11 cellular contexts compared by ENCODE assay signal in the genomic region with DNA sequence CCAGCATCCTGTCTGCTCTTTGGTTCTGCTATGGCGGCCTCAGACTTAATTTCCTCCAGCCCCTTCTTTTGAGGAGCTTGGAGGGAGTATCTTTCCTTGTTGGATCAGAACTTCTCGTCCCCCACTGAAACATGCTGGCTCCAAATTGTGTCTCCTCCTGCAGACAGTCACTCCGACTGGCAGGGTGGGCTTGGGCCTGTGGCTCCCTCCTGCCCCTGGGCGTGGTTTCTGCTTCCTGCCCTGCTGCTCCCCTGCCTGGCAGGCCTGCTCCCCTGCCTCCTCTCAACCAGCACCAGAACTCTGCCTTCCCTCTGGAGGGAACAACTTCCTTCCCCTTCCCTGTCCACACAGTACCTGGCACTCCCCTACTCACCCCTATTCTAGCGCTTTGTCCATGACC. TPM values are rescaled to one million over a fixed set of nuclear protein-coding genes. Genes with fewer than 3 reads are reported as not detected.
DNase-seq lines count a peak whose midpoint lies in the region; ATAC-seq and TF ChIP-seq lines count a peak whose summit lies in the region.
"Not testable (repeated sequence)": the region's sequence is repeated elsewhere in the genome, so short reads cannot be mapped to it uniquely, and the experiment has no call there.
"Had no signal": no experiment of that assay in that cellular context is flagged by ENCODE, and none has a peak within 500 bp of the region (broad histone marks: within the 10 kb centered on the region; RNA-seq: fewer than 3 reads in every experiment).

No MANE protein-coding gene starts in this region.

- H4K20me1 ChIP-seq in GM23338 (replicated peaks; ENCODE audit: insufficient read depth): not testable (repeated sequence)

- H3K79me1 ChIP-seq in trophoblast cell (ENCODE audit: low read length): not testable (repeated sequence)

- H4K12ac ChIP-seq in trophoblast cell (ENCODE audit: low read depth, low read length): not testable (repeated sequence)

- TF ChIP-seq POLR2A in spleen (IDR thresholded peaks at IDR 0.05): not testable (repeated sequence)

- H4K8ac ChIP-seq in trophoblast cell (ENCODE audit: low read depth, low read length): peak overlapping the region; percentile 65

- H2AK5ac ChIP-seq in trophoblast cell (ENCODE audit: low read length): not testable (repeated sequence)

- not testable (repeated sequence) for H3K18ac ChIP-seq in trophoblast cell (ENCODE audit: low read length)

- peak; percentile 18 for DNase-seq in BE2C
- not testable (repeated sequence) for DNase-seq in GM23338 (ENCODE audit: low spot score); WTC11 (ENCODE audit: low spot score); trophoblast cell
- peak in 2 of 3 donors; percentile 21 to 43 for DNase-seq in right cardiac atrium
- peak; percentile 65 for DNase-seq in spleen

- not testable (repeated sequence) for H3K4me1 ChIP-seq in BE2C; GM23338 (ENCODE audit: insufficient read depth); right cardiac atrium (ENCODE audit: control insufficient read depth, insufficient read depth, low read length); trophoblast cell (ENCODE audit: control insufficient read depth in 1 of 2, insufficient read depth in 2 of 2, low read length in 2 of 2); spleen

- not testable (repeated sequence) for H3K4ac ChIP-seq in trophoblast cell (ENCODE audit: low read depth, low read length)

- H3K27ac ChIP-seq in GM23338 (ENCODE audit: low read depth); right cardiac atrium (ENCODE audit: low read length); spleen: not testable (repeated sequence)
- peak overlapping the region; percentile 44 for H3K27ac ChIP-seq in trophoblast cell (ENCODE audit: low read depth, low read length)

- ATAC-seq in GM23338 (peak; percentile 8; the same call in 2 of the 3 replicates), WTC11 (peak; percentile 33)
- not testable (repeated sequence) for ATAC-seq in right cardiac atrium

- not testable (repeated sequence) for H3K4me3 ChIP-seq in BE2C (ENCODE audit: low read depth, low read length); GM23338; right cardiac atrium (ENCODE audit: low read length); trophoblast cell (ENCODE audit: low read depth, low read length); spleen

- not testable (repeated sequence) for H3K4me3 Mint-ChIP-seq in GM23338, WTC11

- not testable (repeated sequence) for H3K36me3 Mint-ChIP-seq in GM23338 (ENCODE audit: low read depth); WTC11

- not testable (repeated sequence) for H3K14ac ChIP-seq in trophoblast cell (ENCODE audit: low read length)

- not testable (repeated sequence) for H2BK5ac ChIP-seq in trophoblast cell (ENCODE audit: low read depth, low read length, poor library complexity)

- CTCF ChIA-PET in WTC11 (lab: Charles Lee): not testable (repeated sequence)

- not testable (repeated sequence) for H3K27ac Mint-ChIP-seq in GM23338, WTC11

- TF ChIP-seq CTCF in BE2C (IDR thresholded peaks at IDR 0.05; ENCODE audit: low read depth, low read length); GM23338 (conservative IDR thresholded peaks at IDR 0.05; ENCODE audit: low read depth in 2 of 2); WTC11 (IDR thresholded peaks at IDR 0.05); spleen (IDR thresholded peaks at IDR 0.05 in 8 of 11, conservative IDR thresholded peaks at IDR 0.05 in 3 of 11): not testable (repeated sequence)

- H2BK120ac ChIP-seq in trophoblast cell (ENCODE audit: insufficient read depth, low read length, poor library complexity): not testable (repeated sequence)

- not testable (repeated sequence) for H3K4me2 ChIP-seq in GM23338; trophoblast cell (ENCODE audit: low read length)

- not testable (repeated sequence) for H4K91ac ChIP-seq in trophoblast cell (ENCODE audit: low read depth, low read length)

- H2AFZ ChIP-seq in GM23338; trophoblast cell (ENCODE audit: insufficient read depth, low read length, poor library complexity): not testable (repeated sequence)

- not testable (repeated sequence) for H3K79me2 ChIP-seq in GM23338 (replicated peaks; ENCODE audit: insufficient read depth); trophoblast cell (ENCODE audit: control insufficient read depth, insufficient read depth, low read length, poor library complexity)

- not testable (repeated sequence) for H3K9me2 ChIP-seq in GM23338 (ENCODE audit: insufficient read depth)

- 56% methylated on average over 3 of the region's 5 CpGs for WGBS in right cardiac atrium
- no CpG with 5 or more reads among the region's 5 CpGs for WGBS in trophoblast cell (ENCODE audit: extremely low coverage, insufficient coverage, insufficient read length)
- WGBS in spleen, 5 donors: 16 to 32% (median 26%) methylated on average over 2 to 3 of the region's 5 CpGs

- not testable (repeated sequence) for H3K4me1 Mint-ChIP-seq in GM23338, WTC11

- not testable (repeated sequence) for H3K23ac ChIP-seq in trophoblast cell (ENCODE audit: low read length)

- POLR2A ChIA-PET in WTC11 (lab: Charles Lee): not testable (repeated sequence)

- not testable (repeated sequence) for H3K9me3 ChIP-seq in BE2C; right cardiac atrium (ENCODE audit: control insufficient read depth, low read length); trophoblast cell (ENCODE audit: insufficient read depth, low read depth, low read length); spleen

- H3F3A ChIP-seq in GM23338 (replicated peaks; ENCODE audit: low read depth): not testable (repeated sequence)

- H3K9ac ChIP-seq in trophoblast cell (ENCODE audit: low read length): not testable (repeated sequence)

- H3K9me3 Mint-ChIP-seq in GM23338, WTC11: not testable (repeated sequence)

- not testable (repeated sequence) for H2BK12ac ChIP-seq in trophoblast cell (ENCODE audit: low read length)

- not testable (repeated sequence) for H3K27me3 ChIP-seq in BE2C; right cardiac atrium (ENCODE audit: control insufficient read depth, insufficient read depth); trophoblast cell (ENCODE audit: insufficient read depth, low read length); spleen (replicated peaks in 1 of 7)
- peaks cover 15% of the 10 kb centered on the region for H3K27me3 ChIP-seq in GM23338 (ENCODE audit: insufficient read depth)

- H3K36me3 ChIP-seq in BE2C; GM23338 (ENCODE audit: insufficient read depth); trophoblast cell (ENCODE audit: control insufficient read depth in 1 of 2, insufficient read depth in 2 of 2, low read length in 2 of 2); spleen: not testable (repeated sequence)

- H3K27me3 Mint-ChIP-seq in GM23338 (ENCODE audit: insufficient read depth, low read depth, poor library complexity); WTC11 (ENCODE audit: low read depth): not testable (repeated sequence)

- intact Hi-C loops in right cardiac atrium (cut with DNase I); spleen (cut with DNase I; ENCODE audit: low total_unique reads): not testable (repeated sequence)

RNA-seq across cellular contexts. Expression of a gene that starts 3.8 kb away (rescaled TPM):
- polyA plus RNA-seq in BE2C (2012; ENCODE audit: insufficient read depth, insufficient read length, low read depth): 2.2 TPM
- 0.08 and 0.24 TPM in 2 replicates for total RNA-seq in GM23338 (2014; rRNA removed; shearing (Covaris generic))
- polyA plus RNA-seq in GM23338 (2016; fragmentation: Nextera tagmentation; extraction: Ambion mirVana): 0.08 TPM in 1 of 2 replicates, not detected in the other
- 0.18 to 0.32 TPM (median 0.28 TPM) in 3 replicates for total RNA-seq in WTC11 (2021)
- total RNA-seq in right cardiac atrium: 1 to 10 TPM in 3 of 4 donors, under 1 TPM in 1; 0.79 to 2.2 (median 1.1) TPM
- polyA plus RNA-seq in right cardiac atrium: 0.81 TPM
- polyA plus RNA-seq in trophoblast cell (2013): 3.8 and 4.3 TPM in 2 replicates
- 1 to 10 TPM in 6 of 7 donors, under 1 TPM in 1; 0.26 to 2.2 (median 1.6) TPM for total RNA-seq in spleen
- under 1 TPM; 0.04 to 0.36 (median 0.06) TPM for polyA plus RNA-seq in spleen
- total RNA-seq: B cell had no signal
- polyA plus RNA-seq: CD14-positive monocyte; CD4-positive, alpha-beta memory T cell; CD4-positive, CD25-positive, alpha-beta regulatory T cell; CD8-positive, alpha-beta memory T cell had no signal
